In genomic region chr4:7077371-7077770, GRCh38 we compare ENCODE assay signal across 17 cellular contexts. TPM values are rescaled to one million over a fixed set of nuclear protein-coding genes. Genes with fewer than 3 reads are reported as not detected.
DNase-seq lines count a peak whose midpoint lies in the region; ATAC-seq and TF ChIP-seq lines count a peak whose summit lies in the region.
"Had no signal": no experiment of that assay in that cellular context is flagged by ENCODE, and none has a peak within 500 bp of the region (broad histone marks: within the 10 kb centered on the region; RNA-seq: fewer than 3 reads in every experiment).

No MANE protein-coding gene starts in this region.

- no peaks in the 10 kb centered on the region for H3K36me3 ChIP-seq in neural progenitor cell
- H3K36me3 ChIP-seq in neuronal stem cell (replicated peaks in 1 of 2; ENCODE audit: control insufficient read depth in 2 of 2, insufficient read depth in 2 of 2, low read length in 2 of 2), result no peaks in the 10 kb centered on the region
- H3K36me3 ChIP-seq: BE2C, BLaER1 had no signal

- DNase-seq in neural progenitor cell (ENCODE audit: low spot score) (no peak), neuronal stem cell (ENCODE audit: low spot score) (no peak)
- no peak for DNase-seq in stimulated activated effector memory CD8-positive, alpha-beta T cell treated with anti-CD3 and anti-CD28 coated beads, Interleukin-12 subunit alpha, Interleukin-12 subunit beta, amount 100 ng/mL, for 72 hours (ENCODE audit: low spot score in 2 of 2)
- DNase-seq: 8988T; ACHN; BE2C; C1 segment of cervical spinal cord; CD4-positive, alpha-beta memory T cell; CD4-positive, CD25-positive, alpha-beta regulatory T cell; CD8-positive, alpha-beta memory T cell; COR-L47; DMS79 treated with DMSO at 0.1 percent for 48 hours; GF-D8 had no signal

- H4K8ac ChIP-seq in neuronal stem cell (ENCODE audit: low read depth, low read length), result no peak overlapping the region

- no peak for TF ChIP-seq CTCF in neural progenitor cell (IDR thresholded peaks at IDR 0.05)

- H3K4me3 Mint-ChIP-seq in neural progenitor cell, result peak overlapping the region; percentile 50
- no peak overlapping the region for H3K4me3 Mint-ChIP-seq in stimulated activated effector memory CD8-positive, alpha-beta T cell treated with anti-CD3 and anti-CD28 coated beads, Interleukin-12 subunit alpha, Interleukin-12 subunit beta, amount 100 ng/mL, for 72 hours
- H3K4me3 Mint-ChIP-seq: CD14-positive monocyte; CD4-positive, alpha-beta memory T cell; CD4-positive, CD25-positive, alpha-beta regulatory T cell; CD8-positive, alpha-beta memory T cell had no signal

- no peak overlapping the region for H3K23ac ChIP-seq in neuronal stem cell (ENCODE audit: low read depth, low read length, poor library complexity)

- no peaks in the 10 kb centered on the region for H4K20me1 ChIP-seq in neural progenitor cell (ENCODE audit: low read depth)
- H4K20me1 ChIP-seq: BLaER1 had no signal

- no peak overlapping the region for H4K91ac ChIP-seq in neuronal stem cell (ENCODE audit: low read depth, low read length, poor library complexity)

- H3K79me1 ChIP-seq in neuronal stem cell (ENCODE audit: low read depth, low read length), result no peaks in the 10 kb centered on the region

- H3K36me3 Mint-ChIP-seq in neural progenitor cell, result no peaks in the 10 kb centered on the region
- H3K36me3 Mint-ChIP-seq in stimulated activated effector memory CD8-positive, alpha-beta T cell treated with anti-CD3 and anti-CD28 coated beads, Interleukin-12 subunit alpha, Interleukin-12 subunit beta, amount 100 ng/mL, for 72 hours, result no peaks in the 10 kb centered on the region
- H3K36me3 Mint-ChIP-seq: CD14-positive monocyte; CD4-positive, alpha-beta memory T cell; CD4-positive, CD25-positive, alpha-beta regulatory T cell; CD8-positive, alpha-beta memory T cell had no signal

- no peaks in the 10 kb centered on the region for H3K4me1 Mint-ChIP-seq in neural progenitor cell
- no peaks in the 10 kb centered on the region for H3K4me1 Mint-ChIP-seq in stimulated activated effector memory CD8-positive, alpha-beta T cell treated with anti-CD3 and anti-CD28 coated beads, Interleukin-12 subunit alpha, Interleukin-12 subunit beta, amount 100 ng/mL, for 72 hours
- H3K4me1 Mint-ChIP-seq: CD4-positive, CD25-positive, alpha-beta regulatory T cell; CD8-positive, alpha-beta memory T cell had no signal

- no peak overlapping the region for H3K9ac ChIP-seq in neural progenitor cell
- no peak overlapping the region for H3K9ac ChIP-seq in neuronal stem cell (ENCODE audit: low read depth, low read length, poor library complexity)
- H3K9ac ChIP-seq: BLaER1 had no signal

- peaks cover 4% of the 10 kb centered on the region for H3K9me3 Mint-ChIP-seq in neural progenitor cell
- H3K9me3 Mint-ChIP-seq in stimulated activated effector memory CD8-positive, alpha-beta T cell treated with anti-CD3 and anti-CD28 coated beads, Interleukin-12 subunit alpha, Interleukin-12 subunit beta, amount 100 ng/mL, for 72 hours, result no peaks in the 10 kb centered on the region

- H3K27me3 ChIP-seq in neural progenitor cell (peaks cover 19% of the 10 kb centered on the region), neuronal stem cell (ENCODE audit: control insufficient read depth in 3 of 3, insufficient read depth in 3 of 3, low read depth in 1 of 3, low read length in 3 of 3) (peaks cover 0 to 4% (median 0%) of the 10 kb centered on the region in 3 experiments)
- H3K27me3 ChIP-seq: BLaER1 had no signal

- H3K4me1 ChIP-seq in neural progenitor cell, result no peaks in the 10 kb centered on the region
- H3K4me1 ChIP-seq in neuronal stem cell (ENCODE audit: control insufficient read depth in 2 of 2, insufficient read depth in 1 of 2, low read depth in 1 of 2, low read length in 2 of 2), result no peaks in the 10 kb centered on the region
- H3K4me1 ChIP-seq: BE2C, BLaER1 had no signal

- H2BK15ac ChIP-seq in neuronal stem cell (ENCODE audit: low read length), result no peak overlapping the region

- H3K4me2 ChIP-seq in neural progenitor cell (no peak overlapping the region), neuronal stem cell (ENCODE audit: insufficient read depth, low read length, poor library complexity, severe bottlenecking) (no peak overlapping the region)
- H3K4me2 ChIP-seq: BLaER1 had no signal

- no peaks in the 10 kb centered on the region for H3K79me2 ChIP-seq in neural progenitor cell (ENCODE audit: low read depth)

- H3K27me3 Mint-ChIP-seq in neural progenitor cell (ENCODE audit: insufficient read depth, low read depth), result peaks cover 5% of the 10 kb centered on the region

- peak overlapping the region; percentile 90 for H2AK5ac ChIP-seq in neuronal stem cell (ENCODE audit: low read depth, low read length)

- peak overlapping the region; percentile 46 for H3K18ac ChIP-seq in neuronal stem cell (ENCODE audit: low read length)

- H2BK120ac ChIP-seq in neuronal stem cell (ENCODE audit: low read depth, low read length), result no peak overlapping the region

- no peak overlapping the region for H2BK12ac ChIP-seq in neuronal stem cell (ENCODE audit: low read length)

- H3F3A ChIP-seq in neural progenitor cell (ENCODE audit: low read depth), result no peaks in the 10 kb centered on the region

- H3K4me3 ChIP-seq in neural progenitor cell (no peak overlapping the region), neuronal stem cell (ENCODE audit: low read length in 2 of 2) (no peak overlapping the region)
- H3K4me3 ChIP-seq: BLaER1 had no signal

- H3K27ac Mint-ChIP-seq in neural progenitor cell, result no peak overlapping the region
- peak overlapping the region; percentile 20 for H3K27ac Mint-ChIP-seq in stimulated activated effector memory CD8-positive, alpha-beta T cell treated with anti-CD3 and anti-CD28 coated beads, Interleukin-12 subunit alpha, Interleukin-12 subunit beta, amount 100 ng/mL, for 72 hours
- H3K27ac Mint-ChIP-seq: CD4-positive, alpha-beta memory T cell; CD4-positive, CD25-positive, alpha-beta regulatory T cell; CD8-positive, alpha-beta memory T cell had no signal

- H3K27ac ChIP-seq in neural progenitor cell (no peak overlapping the region), neuronal stem cell (replicated peaks; ENCODE audit: low read length) (no peak overlapping the region)
- H3K27ac ChIP-seq: BLaER1 had no signal

- H2AFZ ChIP-seq in neural progenitor cell (replicated peaks) (no peak overlapping the region), neuronal stem cell (ENCODE audit: low read length) (no peak overlapping the region)

- H3K14ac ChIP-seq in neuronal stem cell (ENCODE audit: low read length), result no peak overlapping the region

- WGBS in neuronal stem cell (ENCODE audit: extremely low coverage in 2 of 2, insufficient read length in 2 of 2, insufficient replicate concordance in 1 of 2), 2 donors, result no CpG with 5 or more reads among the region's 12 CpGs

- H3K9me3 ChIP-seq in neural progenitor cell (ENCODE audit: low read depth) (peaks cover 5% of the 10 kb centered on the region), neuronal stem cell (replicated peaks in 1 of 2; ENCODE audit: control insufficient read depth in 2 of 2, insufficient read depth in 1 of 2, low read depth in 1 of 2, low read length in 2 of 2) (no peaks in the 10 kb centered on the region)
- H3K9me3 ChIP-seq: BE2C had no signal

- no peak overlapping the region for H3K4ac ChIP-seq in neuronal stem cell (ENCODE audit: low read length)

- ATAC-seq in stimulated activated effector memory CD8-positive, alpha-beta T cell treated with anti-CD3 and anti-CD28 coated beads, Interleukin-12 subunit alpha, Interleukin-12 subunit beta, amount 100 ng/mL, for 72 hours, result no peak
- no peak for ATAC-seq in GM19395 (IDR thresholded peaks at IDR 0.05; ENCODE audit: unreplicated experiment)
- ATAC-seq in GM19328 (IDR thresholded peaks at IDR 0.05; ENCODE audit: unreplicated experiment), result no peak

- no peak overlapping the region for H2BK5ac ChIP-seq in neuronal stem cell (ENCODE audit: low read length)

RNA-seq across cellular contexts. Expression of gene GRPEL1, which starts 9.5 kb away (rescaled TPM):
- 13.7 and 21.0 TPM in 2 replicates for total RNA-seq in neural progenitor cell (ENCODE audit: low replicate concordance)
- 10.3 TPM for polyA plus RNA-seq in neuronal stem cell (2013, experiment 1 of 2)
- polyA plus RNA-seq in neuronal stem cell (2013, experiment 2 of 2), result 9.4 TPM

RNA-seq across cellular contexts. Expression of gene TADA2B, which starts 34.2 kb away (rescaled TPM):
- 10.6 and 12.6 TPM in 2 replicates for total RNA-seq in neural progenitor cell (ENCODE audit: low replicate concordance)
- polyA plus RNA-seq in neuronal stem cell (2013, experiment 1 of 2), result 9.9 TPM
- 9.9 TPM for polyA plus RNA-seq in neuronal stem cell (2013, experiment 2 of 2)
